In the genomic region with DNA sequence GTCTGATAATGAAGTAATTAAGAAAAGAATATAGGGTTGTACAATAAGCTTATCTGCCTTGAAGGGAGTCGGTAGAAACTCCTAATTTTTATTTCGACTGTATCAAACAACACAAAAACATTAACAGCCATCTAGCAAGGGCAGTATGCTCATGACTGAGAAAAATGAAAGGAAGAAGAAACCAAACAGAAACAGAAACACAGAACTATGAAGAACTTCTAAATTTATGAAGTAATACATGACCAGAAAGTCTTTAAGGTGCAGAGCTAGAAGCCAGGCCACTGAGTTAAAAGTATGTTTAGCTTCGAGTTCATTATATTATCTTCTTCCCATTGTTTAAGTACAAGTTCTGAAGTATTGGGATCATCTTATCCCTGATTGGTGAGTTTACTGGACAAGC, we compare ENCODE assay signal across 34 cellular contexts.
"Had no signal": no experiment of that assay in that cellular context is flagged by ENCODE, and none has a peak within 500 bp of the region (broad histone marks: within the 10 kb centered on the region; RNA-seq: fewer than 3 reads in every experiment).

No MANE protein-coding gene starts in this region.

- DNase-seq: activated CD4-positive, alpha-beta T cell treated with anti-CD3 and anti-CD28 coated beads for 1 hour; activated CD4-positive, alpha-beta T cell treated with anti-CD3 and anti-CD28 coated beads for 48 hours; activated CD4-positive, CD25-positive, alpha-beta regulatory T cell; activated CD8-positive, alpha-beta T cell treated with anti-CD3 and anti-CD28 coated beads for 36 hours; activated gamma-delta T cell; activated naive CD4-positive, alpha-beta T cell treated with Interleukin-2 at 50 U/mL for 16 hours; activated naive CD8-positive, alpha-beta T cell treated with anti-CD3 and anti-CD28 coated beads, Interleukin-2, amount 10 ng/mL, durations not matched to agents 7 days and 5 days; activated T-cell treated with anti-CD3 and anti-CD28 coated beads, Interleukin-2, amount 50 U/mL, for 24 hours; amygdala; colonic mucosa; NCI-H1048; NCI-H1105 treated with DMSO at 0.1 percent for 48 hours; NCI-H1436; NCI-H1694; NCI-H1930; NCI-H2081 treated with DMSO at 0.1 percent for 48 hours; NCI-H226; NCI-H446 treated with DMSO at 0.1 percent for 48 hours; NCI-H524; NK-92 treated with Interleukin-12 subunit alpha and Interleukin-12 subunit beta, amount 100 ng/mL, for 24 hours; PC-9; SIG-M5; T-helper 1 cell; T-helper 2 cell; T1000; WERI-Rb-1 had no signal

- H3K36me3 Mint-ChIP-seq: activated naive CD4-positive, alpha-beta T cell treated with anti-CD3 and anti-CD28 coated beads, Interleukin-2, amount 50 U/mL, for 24 hours; activated naive CD8-positive, alpha-beta T cell treated with anti-CD3 and anti-CD28 coated beads, Interleukin-2, amount 10 ng/mL, durations not matched to agents 7 days and 5 days had no signal

- H3K4me3 Mint-ChIP-seq: activated CD8-positive, alpha-beta T cell treated with anti-CD3 and anti-CD28 coated beads for 36 hours; activated naive CD4-positive, alpha-beta T cell treated with anti-CD3 and anti-CD28 coated beads, Interleukin-2, amount 50 U/mL, for 24 hours; activated naive CD8-positive, alpha-beta T cell treated with anti-CD3 and anti-CD28 coated beads, Interleukin-2, amount 10 ng/mL, durations not matched to agents 7 days and 5 days; activated T-cell treated with anti-CD3 and anti-CD28 coated beads, Interleukin-2, amount 50 U/mL, for 24 hours; central memory CD8-positive, alpha-beta T cell had no signal

- H3K4me1 ChIP-seq: ascending aorta, colonic mucosa had no signal

- H3K9me3 ChIP-seq: ascending aorta, colonic mucosa had no signal

- H3K9me3 Mint-ChIP-seq: activated CD8-positive, alpha-beta T cell treated with anti-CD3 and anti-CD28 coated beads for 36 hours; activated naive CD4-positive, alpha-beta T cell treated with anti-CD3 and anti-CD28 coated beads, Interleukin-2, amount 50 U/mL, for 24 hours; activated T-cell treated with anti-CD3 and anti-CD28 coated beads, Interleukin-2, amount 50 U/mL, for 24 hours; activated T-helper 2 cell treated with anti-CD3 and anti-CD28 coated beads, Interferon-gamma antibody, Interleukin-2, Interleukin-4, amounts not matched to agents 10 μg/mL and 5 μg/mL and 100 μg/mL, durations not matched to agents 14 hours and 24 hours and 36 hours; central memory CD8-positive, alpha-beta T cell had no signal

- ATAC-seq: activated CD8-positive, alpha-beta T cell treated with anti-CD3 and anti-CD28 coated beads for 36 hours; Right ventricle myocardium inferior; SK-N-SH treated with all-trans-retinoic acid at 6 μM for 48 hours had no signal

- H3K4me1 Mint-ChIP-seq: activated naive CD4-positive, alpha-beta T cell treated with anti-CD3 and anti-CD28 coated beads, Interleukin-2, amount 50 U/mL, for 24 hours; activated naive CD8-positive, alpha-beta T cell treated with anti-CD3 and anti-CD28 coated beads, Interleukin-2, amount 10 ng/mL, durations not matched to agents 7 days and 5 days; central memory CD8-positive, alpha-beta T cell had no signal

- H3K27me3 Mint-ChIP-seq: activated CD8-positive, alpha-beta T cell treated with anti-CD3 and anti-CD28 coated beads for 36 hours; activated naive CD4-positive, alpha-beta T cell treated with anti-CD3 and anti-CD28 coated beads, Interleukin-2, amount 50 U/mL, for 24 hours; activated naive CD8-positive, alpha-beta T cell treated with anti-CD3 and anti-CD28 coated beads, Interleukin-2, amount 10 ng/mL, durations not matched to agents 7 days and 5 days; activated T-cell treated with anti-CD3 and anti-CD28 coated beads, Interleukin-2, amount 50 U/mL, for 24 hours; central memory CD8-positive, alpha-beta T cell had no signal

- H3K4me2 ChIP-seq: PC-9 had no signal

- H3K4me3 ChIP-seq: ascending aorta, cardiac muscle cell, colonic mucosa, PC-9 had no signal

- H3K27ac Mint-ChIP-seq: activated CD8-positive, alpha-beta T cell treated with anti-CD3 and anti-CD28 coated beads for 36 hours; activated naive CD4-positive, alpha-beta T cell treated with anti-CD3 and anti-CD28 coated beads, Interleukin-2, amount 50 U/mL, for 24 hours; activated naive CD8-positive, alpha-beta T cell treated with anti-CD3 and anti-CD28 coated beads, Interleukin-2, amount 10 ng/mL, durations not matched to agents 7 days and 5 days; activated T-cell treated with anti-CD3 and anti-CD28 coated beads, Interleukin-2, amount 50 U/mL, for 24 hours; activated T-helper 2 cell treated with anti-CD3 and anti-CD28 coated beads, Interferon-gamma antibody, Interleukin-2, Interleukin-4, amounts not matched to agents 10 μg/mL and 5 μg/mL and 100 μg/mL, durations not matched to agents 14 hours and 24 hours and 36 hours had no signal

- H3K36me3 ChIP-seq: ascending aorta, cardiac muscle cell, colonic mucosa, WERI-Rb-1 had no signal

- H3K27me3 ChIP-seq: ascending aorta, cardiac muscle cell, colonic mucosa had no signal

- H3K27ac ChIP-seq: ascending aorta, cardiac muscle cell, colonic mucosa, PC-9, RWPE1, WERI-Rb-1 had no signal
